9 cellular contexts compared by ENCODE assay signal in the genomic region with DNA sequence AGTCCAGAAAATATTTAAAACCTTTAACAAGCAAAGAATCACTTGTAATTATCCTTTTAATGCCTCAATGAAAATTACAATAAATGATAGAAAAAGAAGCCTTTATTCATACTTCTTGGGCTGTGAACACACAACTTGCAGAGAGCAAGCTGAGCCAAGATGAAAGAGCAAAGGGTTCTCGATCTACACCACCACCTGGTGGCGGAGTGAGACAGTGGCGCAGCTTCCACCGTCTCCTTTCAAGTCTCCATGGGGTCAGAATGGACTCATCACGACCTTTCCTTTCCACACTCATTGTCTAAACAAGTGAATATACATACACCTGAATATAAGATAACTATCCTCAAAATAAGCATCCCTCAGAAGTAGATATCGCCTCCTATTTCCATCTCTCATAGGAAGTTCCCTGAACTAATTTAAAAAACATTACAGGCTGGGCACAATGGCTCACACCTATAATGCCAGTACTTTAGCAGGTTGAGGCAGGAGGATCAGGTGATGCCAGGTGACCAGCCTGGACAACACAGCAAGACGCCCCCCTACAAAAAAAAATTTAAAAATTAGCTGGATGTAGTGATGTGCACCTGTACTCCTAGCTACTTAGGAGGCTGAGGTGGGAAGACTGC. TPM values are rescaled to one million over a fixed set of nuclear protein-coding genes. Genes with fewer than 3 reads are reported as not detected.
DNase-seq lines count a peak whose midpoint lies in the region; ATAC-seq and TF ChIP-seq lines count a peak whose summit lies in the region.
"Had no signal": no experiment of that assay in that cellular context is flagged by ENCODE, and none has a peak within 500 bp of the region (broad histone marks: within the 10 kb centered on the region; RNA-seq: fewer than 3 reads in every experiment).

No MANE protein-coding gene starts in this region.

- no peak overlapping the region for H2AK5ac ChIP-seq in trophoblast cell (ENCODE audit: low read length)

- DNase-seq in NCI-H1105 treated with DMSO at 0.1 percent for 48 hours (lab: John Stamatoyannopoulos, UW): peak; percentile 17
- DNase-seq in NCI-H1105 (lab: John Stamatoyannopoulos, UW): no peak
- peak in 2 of 3 donors; percentile 63 to 74 for DNase-seq in Peyer's patch
- peak; percentile 76 for DNase-seq in activated effector memory CD4-positive, alpha-beta T cell treated with anti-CD3 and anti-CD28 coated beads, Interleukin-2, amount 50 U/mL, for 16 hours
- DNase-seq in germinal center (ENCODE audit: low spot score): peak; percentile 43
- peak; percentile 26 to 79 for DNase-seq in trophoblast cell

- no peak overlapping the region for H2BK5ac ChIP-seq in trophoblast cell (ENCODE audit: low read depth, low read length, poor library complexity)

- H3K14ac ChIP-seq in trophoblast cell (ENCODE audit: low read length): no peak overlapping the region

- H3K18ac ChIP-seq in trophoblast cell (ENCODE audit: low read length): no peak overlapping the region

- ATAC-seq in HG03159 (IDR thresholded peaks at IDR 0.05; ENCODE audit: unreplicated experiment) (peak; percentile 89), HG02763 (IDR thresholded peaks at IDR 0.05; ENCODE audit: unreplicated experiment) (no peak)

- H3K9me3 ChIP-seq in Peyer's patch (no peaks in the 10 kb centered on the region), trophoblast cell (ENCODE audit: insufficient read depth, low read depth, low read length) (no peaks in the 10 kb centered on the region)
- H3K9me3 ChIP-seq: neutrophil had no signal

- no peak overlapping the region for H4K91ac ChIP-seq in trophoblast cell (ENCODE audit: low read depth, low read length)

- H3K27ac ChIP-seq in Peyer's patch (no peak overlapping the region), trophoblast cell (ENCODE audit: low read depth, low read length) (no peak overlapping the region)
- H3K27ac ChIP-seq: neutrophil had no signal

- no peak overlapping the region for H3K4me2 ChIP-seq in trophoblast cell (ENCODE audit: low read length)

- H2BK120ac ChIP-seq in trophoblast cell (ENCODE audit: insufficient read depth, low read length, poor library complexity): no peak overlapping the region

- H3K79me2 ChIP-seq in trophoblast cell (ENCODE audit: control insufficient read depth, insufficient read depth, low read length, poor library complexity): no peaks in the 10 kb centered on the region

- WGBS in trophoblast cell (ENCODE audit: extremely low coverage, insufficient coverage, insufficient read length): no CpG with 5 or more reads among the region's 7 CpGs

- no peak overlapping the region for H4K12ac ChIP-seq in trophoblast cell (ENCODE audit: low read depth, low read length)

- H3K4ac ChIP-seq in trophoblast cell (ENCODE audit: low read depth, low read length): no peak overlapping the region

- no peak overlapping the region for H4K8ac ChIP-seq in trophoblast cell (ENCODE audit: low read depth, low read length)

- H3K27me3 ChIP-seq in Peyer's patch: no peaks in the 10 kb centered on the region
- H3K27me3 ChIP-seq in trophoblast cell (ENCODE audit: insufficient read depth, low read length): no peaks in the 10 kb centered on the region
- H3K27me3 ChIP-seq: neutrophil had no signal

- H3K79me1 ChIP-seq in trophoblast cell (ENCODE audit: low read length): no peaks in the 10 kb centered on the region

- no peak overlapping the region for H2BK12ac ChIP-seq in trophoblast cell (ENCODE audit: low read length)

- no peak for TF ChIP-seq POLR2A in Peyer's patch (IDR thresholded peaks at IDR 0.05)

- H3K4me1 ChIP-seq in Peyer's patch (no peaks in the 10 kb centered on the region), trophoblast cell (ENCODE audit: control insufficient read depth in 1 of 2, insufficient read depth in 2 of 2, low read length in 2 of 2) (no peaks in the 10 kb centered on the region)

- TF ChIP-seq CTCF in Peyer's patch (IDR thresholded peaks at IDR 0.05): peak; percentile 48 to 79 (median 70)

- H2AFZ ChIP-seq in trophoblast cell (ENCODE audit: insufficient read depth, low read length, poor library complexity): no peak overlapping the region

- no peak overlapping the region for H3K4me3 ChIP-seq in Peyer's patch
- no peak overlapping the region for H3K4me3 ChIP-seq in trophoblast cell (ENCODE audit: low read depth, low read length)

- H3K36me3 ChIP-seq in Peyer's patch (peaks cover 0 to 4% (median 0%) of the 10 kb centered on the region in 3 donors), trophoblast cell (ENCODE audit: control insufficient read depth in 1 of 2, insufficient read depth in 2 of 2, low read length in 2 of 2) (no peaks in the 10 kb centered on the region)

- no peak overlapping the region for H3K9ac ChIP-seq in trophoblast cell (ENCODE audit: low read length)

- H3K23ac ChIP-seq in trophoblast cell (ENCODE audit: low read length): no peak overlapping the region

RNA-seq across cellular contexts. Expression of gene ATE1, which starts 40.7 kb away (rescaled TPM):
- total RNA-seq in Peyer's patch: 10 to 100 TPM; 31.4 to 47.9 (median 38.3) TPM
- 5.8 and 6.3 TPM in 2 replicates for polyA plus RNA-seq in trophoblast cell (2013)
